In the genomic region with DNA sequence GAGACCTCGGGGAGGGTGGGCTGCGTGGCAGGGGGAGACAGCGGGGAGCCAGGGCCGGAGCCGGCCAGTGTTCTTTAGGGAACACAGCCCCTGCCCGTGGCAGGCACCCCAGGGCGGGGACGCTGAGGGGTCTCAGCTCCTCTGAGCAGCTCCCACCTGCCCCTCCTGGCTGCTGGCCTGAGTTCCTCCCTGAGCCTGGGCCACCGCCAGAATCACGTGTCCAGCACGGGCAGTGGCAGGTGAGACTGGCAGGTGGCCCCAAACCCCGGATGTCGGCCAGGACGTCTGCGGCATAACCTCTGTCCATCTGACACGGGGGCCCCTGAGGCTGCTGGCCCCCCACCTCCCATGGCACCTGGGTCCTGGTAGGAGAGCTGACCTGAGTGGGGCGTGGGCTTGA, we compare ENCODE assay signal across 32 cellular contexts. TPM values are rescaled to one million over a fixed set of nuclear protein-coding genes. Genes with fewer than 3 reads are reported as not detected.
A peak's percentile ranks its signal among the peaks of the same experiment; 100 is the strongest.
DNase-seq lines count a peak whose midpoint lies in the region; ATAC-seq, FAIRE-seq and TF ChIP-seq lines count a peak whose summit lies in the region.
"Had no signal": no experiment of that assay in that cellular context is flagged by ENCODE, and none has a peak within 500 bp of the region (broad histone marks: within the 10 kb centered on the region; RNA-seq: fewer than 3 reads in every experiment).

No MANE protein-coding gene starts in this region.

- ATAC-seq in left cardiac atrium (no peak), Right ventricle myocardium inferior (no peak), esophagus mucosa (no peak)
- ATAC-seq in CD8-positive, alpha-beta T cell: no peak
- ATAC-seq: activated CD8-positive, alpha-beta T cell treated with anti-CD3 and anti-CD28 coated beads, Interleukin-2, amount 10 ng/mL, durations not matched to agents 7 days and 5 days; Panc1 had no signal

- no peak overlapping the region for H3K4ac ChIP-seq in H1 (replicated peaks; ENCODE audit: insufficient read length, low read depth, low read length)

- H3K27ac ChIP-seq in H1 (ENCODE audit: low read depth, low read length) (no peak overlapping the region), spleen (no peak overlapping the region)
- no peak overlapping the region for H3K27ac ChIP-seq in CD8-positive, alpha-beta T cell (ENCODE audit: low read depth, low read length)
- H3K27ac ChIP-seq: esophagus muscularis mucosa, ovary, SJCRH30 had no signal

- intact Hi-C loops in left cardiac atrium (cut with DNase I): no loop called here
- intact Hi-C loops in Right ventricle myocardium inferior (cut with DNase I): no loop called here
- intact Hi-C loops in spleen (cut with DNase I; ENCODE audit: low total_unique reads): no loop called here
- intact Hi-C loops in CD8-positive, alpha-beta T cell (cut with DNase I, micrococcal nuclease): no loop called here

- H3K9me3 ChIP-seq in H1 (ENCODE audit: insufficient read depth in 2 of 2, low read depth in 1 of 2, low read length in 1 of 2) (no peaks in the 10 kb centered on the region), spleen (no peaks in the 10 kb centered on the region)
- no peaks in the 10 kb centered on the region for H3K9me3 ChIP-seq in CD8-positive, alpha-beta T cell (ENCODE audit: low read length)
- H3K9me3 ChIP-seq: esophagus muscularis mucosa, ovary, SJCRH30, thoracic aorta had no signal

- H3K9ac ChIP-seq in H1 (replicated peaks in 1 of 4; ENCODE audit: extremely low read depth in 1 of 4, low read depth in 3 of 4, low read length in 3 of 4): no peak overlapping the region

- TF ChIP-seq RAD21 in Ishikawa (IDR thresholded peaks at IDR 0.05; ENCODE audit: low read depth) (no peak), H1 (IDR thresholded peaks at IDR 0.05 in 1 of 2, conservative IDR thresholded peaks at IDR 0.05 in 1 of 2; ENCODE audit: low read depth in 2 of 2, low read length in 2 of 2) (no peak)

- peak overlapping the region; percentile 5; the same call in 1 of the 2 replicates for H4K8ac ChIP-seq in H1 (ENCODE audit: extremely low read depth, insufficient read depth, low read length)

- FAIRE-seq in H1 (lab: Jason Lieb, UNC): no peak
- FAIRE-seq: urothelium cell line had no signal

- H2BK120ac ChIP-seq in H1 (replicated peaks; ENCODE audit: low read depth, low read length): no peak overlapping the region

- H3K4me3 ChIP-seq in H1 (ENCODE audit: extremely low read depth in 1 of 4, insufficient read depth in 2 of 4, low read depth in 3 of 4, low read length in 4 of 4) (no peak overlapping the region), spleen (no peak overlapping the region)
- H3K4me3 ChIP-seq in CD8-positive, alpha-beta T cell (ENCODE audit: low read depth, low read length): no peak overlapping the region
- H3K4me3 ChIP-seq: esophagus muscularis mucosa, ovary, SJCRH30, smooth muscle cell, thoracic aorta had no signal

- peaks cover 0 to 10% of the 10 kb centered on the region in 2 experiments for H4K20me1 ChIP-seq in H1 (replicated peaks in 1 of 2; ENCODE audit: control insufficient read depth in 1 of 2, insufficient read depth in 2 of 2, low read length in 2 of 2)

- H3K36me3 ChIP-seq in H1 (ENCODE audit: control insufficient read depth in 2 of 4, insufficient read depth in 4 of 4, low read length in 3 of 4) (no peaks in the 10 kb centered on the region), spleen (no peaks in the 10 kb centered on the region)
- H3K36me3 ChIP-seq in CD8-positive, alpha-beta T cell (ENCODE audit: insufficient read depth, low read length): no peaks in the 10 kb centered on the region
- H3K36me3 ChIP-seq: esophagus muscularis mucosa, ovary, SJCRH30, thoracic aorta had no signal

- no peaks in the 10 kb centered on the region for H3K27me3 Mint-ChIP-seq in CD8-positive, alpha-beta T cell (ENCODE audit: low read depth)
- H3K27me3 Mint-ChIP-seq: stimulated activated naive CD8-positive, alpha-beta T cell treated with anti-CD3 and anti-CD28 coated beads, Interleukin-15, Interleukin-2, amounts not matched to agents 100 ng/mL and 50 ng/mL, for 24 hours had no signal

- H2BK15ac ChIP-seq in H1 (ENCODE audit: low read length): no peak overlapping the region

- no peak overlapping the region for H2AK5ac ChIP-seq in H1 (ENCODE audit: low read depth, low read length)

- H2AFZ ChIP-seq in H1 (ENCODE audit: low read length): no peak overlapping the region

- TF ChIP-seq CTCF in H1 (IDR thresholded peaks at IDR 0.05; ENCODE audit: control extremely low read depth in 1 of 3, insufficient read depth in 1 of 3, low read depth in 1 of 3, low read length in 3 of 3) (no peak), spleen (IDR thresholded peaks at IDR 0.05 in 8 of 11, conservative IDR thresholded peaks at IDR 0.05 in 3 of 11) (no peak)
- TF ChIP-seq CTCF in CD8-positive, alpha-beta T cell (IDR thresholded peaks at IDR 0.05): no peak

- H3K79me2 ChIP-seq in H1 (ENCODE audit: control insufficient read depth in 1 of 2, insufficient read depth in 2 of 2, low read length in 2 of 2): no peaks in the 10 kb centered on the region

- TF ChIP-seq EP300 in Ishikawa (IDR thresholded peaks at IDR 0.05; ENCODE audit: borderline replicate concordance) (no peak), H1 (IDR thresholded peaks at IDR 0.05; ENCODE audit: borderline replicate concordance in 1 of 2, low read depth in 2 of 2, low read length in 2 of 2) (no peak)

- no peaks in the 10 kb centered on the region for H3K36me3 Mint-ChIP-seq in CD8-positive, alpha-beta T cell
- H3K36me3 Mint-ChIP-seq: activated naive CD4-positive, alpha-beta T cell treated with anti-CD3 and anti-CD28 coated beads, Interleukin-2, amount 10 ng/mL, durations not matched to agents 7 days and 5 days; brain had no signal

- no peak overlapping the region for H2BK20ac ChIP-seq in H1 (ENCODE audit: low read length)

- no peak overlapping the region for H3K14ac ChIP-seq in H1 (ENCODE audit: insufficient read length)

- no peak overlapping the region for H4K91ac ChIP-seq in H1 (replicated peaks; ENCODE audit: insufficient read length, low read length)

- no peak overlapping the region for H2BK5ac ChIP-seq in H1 (ENCODE audit: low read depth, low read length)

- H3K79me1 ChIP-seq in H1 (ENCODE audit: low read depth, low read length): no peaks in the 10 kb centered on the region

- peaks cover 14% of the 10 kb centered on the region; the same call in 1 of the 2 replicates for H3K23me2 ChIP-seq in H1 (ENCODE audit: low read depth, low read length)

- no peak overlapping the region for H3K4me2 ChIP-seq in H1 (ENCODE audit: insufficient read depth in 1 of 2, low read depth in 2 of 2, low read length in 2 of 2)
- H3K4me2 ChIP-seq: smooth muscle cell had no signal

- H3K23ac ChIP-seq in H1 (ENCODE audit: insufficient read length): no peak overlapping the region

- no peaks in the 10 kb centered on the region for H3K9me3 Mint-ChIP-seq in CD8-positive, alpha-beta T cell
- H3K9me3 Mint-ChIP-seq: stimulated activated naive CD8-positive, alpha-beta T cell treated with anti-CD3 and anti-CD28 coated beads, Interleukin-15, Interleukin-2, amounts not matched to agents 100 ng/mL and 50 ng/mL, for 24 hours had no signal

- WGBS in H1 (ENCODE audit: extremely low coverage in 1 of 2, insufficient coverage in 1 of 2, insufficient read length in 1 of 2, insufficient replicate concordance in 2 of 2, low coverage in 1 of 2, low lambda C conversion rate in 2 of 2, missing lambda C conversion rate in 1 of 2), 2 experiments: 91% methylated on average over 9 of the region's 17 CpGs; no CpG with 5 or more reads in 1 of the 2 experiments
- WGBS in spleen, 5 donors: 72 to 93% (median 80%) methylated on average over 6 to 17 of the region's 17 CpGs

- H2BK12ac ChIP-seq in H1 (ENCODE audit: low read depth, low read length): no peak overlapping the region

- no peak overlapping the region for H3K27ac Mint-ChIP-seq in CD8-positive, alpha-beta T cell
- H3K27ac Mint-ChIP-seq: activated CD8-positive, alpha-beta T cell treated with anti-CD3 and anti-CD28 coated beads, Interleukin-2, amount 10 ng/mL, durations not matched to agents 7 days and 5 days; activated naive CD4-positive, alpha-beta T cell treated with anti-CD3 and anti-CD28 coated beads, Interleukin-2, amount 10 ng/mL, durations not matched to agents 7 days and 5 days; nephron progenitor cell; stimulated activated naive CD8-positive, alpha-beta T cell treated with anti-CD3 and anti-CD28 coated beads, Interleukin-15, Interleukin-2, amounts not matched to agents 100 ng/mL and 50 ng/mL, for 24 hours had no signal

- H3K27me3 ChIP-seq in H1 (replicated peaks in 1 of 4; ENCODE audit: control insufficient read depth in 3 of 4, extremely low read depth in 1 of 4, insufficient read depth in 3 of 4, low read length in 3 of 4): peaks cover 0 to 13% (median 11%) of the 10 kb centered on the region in 4 experiments; a peak in 5 of 7 replicates
- H3K27me3 ChIP-seq in spleen (replicated peaks in 1 of 7): peaks cover 0 to 63% (median 31%) of the 10 kb centered on the region in 7 donors
- peaks cover 3% of the 10 kb centered on the region for H3K27me3 ChIP-seq in CD8-positive, alpha-beta T cell (ENCODE audit: insufficient read depth, low read length)
- H3K27me3 ChIP-seq: ovary had no signal

- H3K4me3 Mint-ChIP-seq in CD8-positive, alpha-beta T cell: no peak overlapping the region
- H3K4me3 Mint-ChIP-seq: activated CD8-positive, alpha-beta T cell treated with anti-CD3 and anti-CD28 coated beads, Interleukin-2, amount 10 ng/mL, durations not matched to agents 7 days and 5 days; activated naive CD4-positive, alpha-beta T cell treated with anti-CD3 and anti-CD28 coated beads, Interleukin-2, amount 10 ng/mL, durations not matched to agents 7 days and 5 days; brain; nephron progenitor cell; stimulated activated naive CD8-positive, alpha-beta T cell treated with anti-CD3 and anti-CD28 coated beads, Interleukin-15, Interleukin-2, amounts not matched to agents 100 ng/mL and 50 ng/mL, for 24 hours had no signal

- peaks cover 10% of the 10 kb centered on the region for H3K4me1 Mint-ChIP-seq in CD8-positive, alpha-beta T cell (ENCODE audit: low read depth)

- DNase-seq in left cardiac atrium (peak; percentile 19), Right ventricle myocardium inferior (ENCODE audit: missing footprints) (no peak), H1 (ENCODE audit: low read depth in 1 of 2, low spot score in 2 of 2) (no peak), spleen (peak; percentile 51), NCI-H748 (lab: John Stamatoyannopoulos, UW; ENCODE audit: unreplicated experiment) (no peak)
- DNase-seq in CD8-positive, alpha-beta T cell: no peak
- DNase-seq: activated CD4-positive, alpha-beta T cell treated with anti-CD3 and anti-CD28 coated beads for 4 hours; activated CD8-positive, alpha-beta T cell treated with anti-CD3 and anti-CD28 coated beads, Interleukin-2, amount 10 ng/mL, durations not matched to agents 7 days and 5 days; activated naive CD4-positive, alpha-beta T cell treated with anti-CD3 and anti-CD28 coated beads, Interleukin-2, amount 10 ng/mL, durations not matched to agents 7 days and 5 days; cerebellar nuclear complex; COR-L47; DND-41; GF-D8; MM.1S; NCI-H1930; NCI-H2227 treated with DMSO at 0.1 percent for 48 hours; NCI-H526; nephron progenitor cell; retina; SJCRH30; stimulated activated CD4-positive, alpha-beta T cell treated with anti-CD3 and anti-CD28 coated beads, Interleukin-1b, Interleukin-23, amount 100 ng/mL, for 48 hours; T-helper 9 cell had no signal

- no peak overlapping the region for H4K5ac ChIP-seq in H1 (ENCODE audit: insufficient read length, low read depth, low read length)

- H3K18ac ChIP-seq in H1 (ENCODE audit: extremely low read depth, low read length): no peak overlapping the region

- no peak for TF ChIP-seq POLR2A in H1 (IDR thresholded peaks at IDR 0.05; ENCODE audit: control extremely low read depth in 1 of 2, low read depth in 2 of 2, low read length in 2 of 2)
- TF ChIP-seq POLR2A in spleen (IDR thresholded peaks at IDR 0.05): no peak

- H3K56ac ChIP-seq in H1 (replicated peaks; ENCODE audit: insufficient read length, low read depth, low read length): no peak overlapping the region

- POLR2A ChIA-PET in H1 (lab: Charles Lee; ENCODE audit: partially characterized antibody): no interaction called here
- POLR2A ChIA-PET in CD8-positive, alpha-beta T cell (lab: Charles Lee): no interaction called here

- H3K4me1 ChIP-seq in H1 (replicated peaks in 1 of 4; ENCODE audit: control insufficient read depth in 3 of 4, insufficient read depth in 4 of 4, low read length in 3 of 4): no peaks in the 10 kb centered on the region
- no peaks in the 10 kb centered on the region for H3K4me1 ChIP-seq in spleen
- peaks cover 13% of the 10 kb centered on the region for H3K4me1 ChIP-seq in CD8-positive, alpha-beta T cell (ENCODE audit: insufficient read depth, low read length)
- H3K4me1 ChIP-seq: SJCRH30 had no signal

- CTCF ChIA-PET in H1 (lab: Charles Lee; ENCODE audit: partially characterized antibody): no interaction called here
- CTCF ChIA-PET in CD8-positive, alpha-beta T cell (lab: Charles Lee): no interaction called here

RNA-seq across cellular contexts. Expression of a gene that starts 25.1 kb away (rescaled TPM):
- total RNA-seq in left cardiac atrium (10 to 100 TPM in 1 of 2 donors, 1 to 10 TPM in 1; 8.4 to 10.9 TPM), Right ventricle myocardium inferior (9.2 TPM), spleen (10 to 100 TPM in 6 of 7 donors, 1 to 10 TPM in 1; 8.3 to 18.7 (median 14.6) TPM), esophagus mucosa (18.1 TPM)
- 38.5 and 40.3 TPM in 2 replicates for total RNA-seq in H1 (2021; fragmentation: NEBNext Ultra II Directional; extraction: Animal tissue kit (Norgen Biotek cat#: 25700))
- polyA plus RNA-seq in H1 (2011; rRNA removed) (26.8 and 40.3 TPM in 2 replicates), spleen (10 to 100 TPM; 25.2 to 38.6 (median 33.1) TPM)
- polyA plus RNA-seq in H1 (2011; cell fraction: cytosol; rRNA removed): 15.4 TPM
- polyA plus RNA-seq in H1 (2011; cell fraction: nucleus; rRNA removed): 33.2 TPM
- 20.7 to 40.0 TPM (median 39.8 TPM) in 4 replicates for polyA plus RNA-seq in H1 (2012, experiment 1 of 2)
- polyA plus RNA-seq in H1 (2012, experiment 2 of 2): 47.9 TPM
- polyA plus RNA-seq in H1 (2013, experiment 1 of 2): 41.4 TPM
- polyA plus RNA-seq in H1 (2013, experiment 2 of 2): 37.7 TPM
- polyA minus RNA-seq in H1 (2011; rRNA and poly(A)+ RNA removed): 6.1 and 7.4 TPM in 2 replicates
- polyA minus RNA-seq in H1 (2011; cell fraction: cytosol; rRNA and poly(A)+ RNA removed): 14.4 TPM
- 11.9 TPM for polyA minus RNA-seq in H1 (2011; cell fraction: nucleus; rRNA and poly(A)+ RNA removed)
- total RNA-seq in CD8-positive, alpha-beta T cell: 10 to 100 TPM; 25.8 to 28.3 TPM

RNA-seq across cellular contexts. Expression of a gene that starts 25.3 kb away (rescaled TPM):
- total RNA-seq in left cardiac atrium (10 to 100 TPM in 1 of 2 donors, 1 to 10 TPM in 1; 8.7 to 11.3 TPM), Right ventricle myocardium inferior (10.4 TPM), spleen (10 to 100 TPM; 17.8 to 31.6 (median 19.4) TPM), esophagus mucosa (9.0 TPM)
- total RNA-seq in H1 (2021; fragmentation: NEBNext Ultra II Directional; extraction: Animal tissue kit (Norgen Biotek cat#: 25700)): 24.4 and 25.3 TPM in 2 replicates
- polyA plus RNA-seq in H1 (2011; rRNA removed) (11.2 and 19.5 TPM in 2 replicates), spleen (10 to 100 TPM; 16.9 to 36.0 (median 19.5) TPM)
- polyA plus RNA-seq in H1 (2011; cell fraction: cytosol; rRNA removed): 23.8 TPM
- polyA plus RNA-seq in H1 (2011; cell fraction: nucleus; rRNA removed): 65.2 TPM
- polyA plus RNA-seq in H1 (2012, experiment 1 of 2): 25.8 to 31.0 TPM (median 27.9 TPM) in 4 replicates
- polyA plus RNA-seq in H1 (2012, experiment 2 of 2): 11.4 TPM
- polyA plus RNA-seq in H1 (2013, experiment 1 of 2): 11.4 TPM
- 9.4 TPM for polyA plus RNA-seq in H1 (2013, experiment 2 of 2)
- polyA minus RNA-seq in H1 (2011; rRNA and poly(A)+ RNA removed): 8.7 and 14.0 TPM in 2 replicates
- polyA minus RNA-seq in H1 (2011; cell fraction: cytosol; rRNA and poly(A)+ RNA removed): 12.7 TPM
- polyA minus RNA-seq in H1 (2011; cell fraction: nucleus; rRNA and poly(A)+ RNA removed): 28.4 TPM
- total RNA-seq in CD8-positive, alpha-beta T cell: 10 to 100 TPM; 61.5 to 66.5 TPM

Comparison
In these comparisons a context has a peak if more than half of its experiments do, and no peak if none do; other contexts are left out.
1. DNase-seq: peak in left cardiac atrium (single experiment) and spleen (single experiment); none in Right ventricle myocardium inferior (single experiment), H1 (0 of 2), CD8-positive, alpha-beta T cell (0 of 7) and NCI-H748 (single experiment).